ENCODE assay signal across 8 cellular contexts in the genomic region with DNA sequence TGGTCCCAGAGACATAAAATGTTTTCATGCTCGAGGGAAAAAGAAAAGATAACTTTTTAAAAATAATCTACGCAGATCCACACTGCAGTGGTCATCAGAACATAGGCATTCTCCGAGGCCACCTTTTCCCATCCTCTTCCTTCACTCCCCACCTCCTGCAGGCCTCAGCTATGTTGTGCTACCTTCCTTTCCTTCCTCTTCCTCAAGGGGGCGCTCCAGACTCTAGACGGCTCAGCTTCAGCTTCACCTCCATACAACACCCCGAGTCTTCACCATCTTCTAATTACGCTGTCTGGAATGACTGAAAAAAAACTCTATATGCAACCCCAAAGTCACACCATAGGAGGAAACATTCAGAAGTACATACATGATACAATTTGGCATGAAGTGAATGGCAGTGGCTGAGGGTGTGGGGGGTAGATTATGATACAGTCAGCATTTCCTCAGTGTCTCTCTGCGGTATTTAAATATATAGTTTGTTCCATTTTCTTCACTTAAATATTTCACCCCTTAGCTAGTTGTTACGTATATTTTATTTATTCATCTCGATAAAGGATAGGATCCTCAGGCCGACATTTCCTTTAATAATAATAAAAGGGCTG.
DNase-seq lines count a peak whose midpoint lies in the region; ATAC-seq and TF ChIP-seq lines count a peak whose summit lies in the region.

No MANE protein-coding gene starts in this region.

- H3K27ac ChIP-seq in neural progenitor cell (no peak overlapping the region), upper lobe of right lung (no peak overlapping the region)

- H3K9me3 ChIP-seq in neural progenitor cell (ENCODE audit: low read depth) (no peaks in the 10 kb centered on the region), upper lobe of right lung (no peaks in the 10 kb centered on the region)

- H3K9me3 Mint-ChIP-seq in activated CD4-positive, alpha-beta memory T cell treated with anti-CD3 and anti-CD28 coated beads, Interleukin-2, amount 10 ng/mL, durations not matched to agents 7 days and 5 days: no peaks in the 10 kb centered on the region
- peaks cover 2% of the 10 kb centered on the region for H3K9me3 Mint-ChIP-seq in neural progenitor cell

- TF ChIP-seq CTCF in AG10803 (conservative IDR thresholded peaks at IDR 0.05; ENCODE audit: low read length) (peak; percentile 72), neural progenitor cell (IDR thresholded peaks at IDR 0.05) (peak; percentile 91), upper lobe of right lung (IDR thresholded peaks at IDR 0.05) (peak; percentile 71)

- no peak for TF ChIP-seq POLR2A in erythroblast (IDR thresholded peaks at IDR 0.05; ENCODE audit: low read length)

- intact Hi-C loops in upper lobe of right lung (cut with DNase I): no loop called here

- H3K79me2 ChIP-seq in neural progenitor cell (ENCODE audit: low read depth): no peaks in the 10 kb centered on the region

- H3K36me3 Mint-ChIP-seq in activated CD4-positive, alpha-beta memory T cell treated with anti-CD3 and anti-CD28 coated beads, Interleukin-2, amount 10 ng/mL, durations not matched to agents 7 days and 5 days (ENCODE audit: low read depth): no peaks in the 10 kb centered on the region
- H3K36me3 Mint-ChIP-seq in neural progenitor cell: no peaks in the 10 kb centered on the region

- ATAC-seq in GM18870 (IDR thresholded peaks at IDR 0.05; ENCODE audit: unreplicated experiment): peak; percentile 92
- peak; percentile 86 for ATAC-seq in HG03066 (IDR thresholded peaks at IDR 0.05; ENCODE audit: low read depth, unreplicated experiment)
- ATAC-seq in upper lobe of right lung: peak; percentile 98

- no peaks in the 10 kb centered on the region for H3K4me1 Mint-ChIP-seq in activated CD4-positive, alpha-beta memory T cell treated with anti-CD3 and anti-CD28 coated beads, Interleukin-2, amount 10 ng/mL, durations not matched to agents 7 days and 5 days
- peaks cover 13% of the 10 kb centered on the region for H3K4me1 Mint-ChIP-seq in neural progenitor cell

- POLR2A ChIA-PET in activated CD4-positive, alpha-beta memory T cell treated with anti-CD3 and anti-CD28 coated beads, Interleukin-2, amount 10 ng/mL, durations not matched to agents 7 days and 5 days (lab: Charles Lee): no interaction called here

- DNase-seq in AG10803 (ENCODE audit: low read depth) (peak; percentile 45), NCI-H526 (lab: John Stamatoyannopoulos, UW) (peak; percentile 17 to 63), erythroblast (lab: John Stamatoyannopoulos, UW) (peak; percentile 40 to 73), neural progenitor cell (ENCODE audit: low spot score) (peak; percentile 82), upper lobe of right lung (no peak)
- DNase-seq in activated CD4-positive, alpha-beta memory T cell treated with anti-CD3 and anti-CD28 coated beads, Interleukin-2, amount 10 ng/mL, durations not matched to agents 7 days and 5 days: peak; percentile 64

- no peaks in the 10 kb centered on the region for H3K4me1 ChIP-seq in neural progenitor cell
- no peaks in the 10 kb centered on the region for H3K4me1 ChIP-seq in upper lobe of right lung

- no peaks in the 10 kb centered on the region for H3F3A ChIP-seq in neural progenitor cell (ENCODE audit: low read depth)

- H3K27ac Mint-ChIP-seq in activated CD4-positive, alpha-beta memory T cell treated with anti-CD3 and anti-CD28 coated beads, Interleukin-2, amount 10 ng/mL, durations not matched to agents 7 days and 5 days: no peak overlapping the region
- H3K27ac Mint-ChIP-seq in neural progenitor cell: no peak overlapping the region

- no peak overlapping the region for H3K4me2 ChIP-seq in neural progenitor cell

- H3K9ac ChIP-seq in neural progenitor cell: no peak overlapping the region

- H3K4me3 Mint-ChIP-seq in activated CD4-positive, alpha-beta memory T cell treated with anti-CD3 and anti-CD28 coated beads, Interleukin-2, amount 10 ng/mL, durations not matched to agents 7 days and 5 days: no peak overlapping the region
- H3K4me3 Mint-ChIP-seq in neural progenitor cell: no peak overlapping the region

- H3K27me3 ChIP-seq in neural progenitor cell: no peaks in the 10 kb centered on the region
- H3K27me3 ChIP-seq in upper lobe of right lung: no peaks in the 10 kb centered on the region

- H3K4me3 ChIP-seq in AG10803 (ENCODE audit: low read length): no peak overlapping the region
- no peak overlapping the region for H3K4me3 ChIP-seq in neural progenitor cell
- no peak overlapping the region for H3K4me3 ChIP-seq in upper lobe of right lung

- no peaks in the 10 kb centered on the region for H4K20me1 ChIP-seq in neural progenitor cell (ENCODE audit: low read depth)

- no peaks in the 10 kb centered on the region for H3K36me3 ChIP-seq in neural progenitor cell
- no peaks in the 10 kb centered on the region for H3K36me3 ChIP-seq in upper lobe of right lung

- CTCF ChIA-PET in activated CD4-positive, alpha-beta memory T cell treated with anti-CD3 and anti-CD28 coated beads, Interleukin-2, amount 10 ng/mL, durations not matched to agents 7 days and 5 days (lab: Charles Lee): interaction anchor here (0.6 to 3.6 kb wide), 11 partner anchors 9 to 769 kb away, joined by 3 to 50 read pairs (median 4); partner anchors contain the start of gene IRS1

- peak overlapping the region; percentile 40 for H2AFZ ChIP-seq in neural progenitor cell (replicated peaks)

- H3K27me3 Mint-ChIP-seq in activated CD4-positive, alpha-beta memory T cell treated with anti-CD3 and anti-CD28 coated beads, Interleukin-2, amount 10 ng/mL, durations not matched to agents 7 days and 5 days: peaks cover 4% of the 10 kb centered on the region
- H3K27me3 Mint-ChIP-seq in neural progenitor cell (ENCODE audit: insufficient read depth, low read depth): no peaks in the 10 kb centered on the region
